Comparison of ENCODE assay signal across 1 cellular context in the genomic region with DNA sequence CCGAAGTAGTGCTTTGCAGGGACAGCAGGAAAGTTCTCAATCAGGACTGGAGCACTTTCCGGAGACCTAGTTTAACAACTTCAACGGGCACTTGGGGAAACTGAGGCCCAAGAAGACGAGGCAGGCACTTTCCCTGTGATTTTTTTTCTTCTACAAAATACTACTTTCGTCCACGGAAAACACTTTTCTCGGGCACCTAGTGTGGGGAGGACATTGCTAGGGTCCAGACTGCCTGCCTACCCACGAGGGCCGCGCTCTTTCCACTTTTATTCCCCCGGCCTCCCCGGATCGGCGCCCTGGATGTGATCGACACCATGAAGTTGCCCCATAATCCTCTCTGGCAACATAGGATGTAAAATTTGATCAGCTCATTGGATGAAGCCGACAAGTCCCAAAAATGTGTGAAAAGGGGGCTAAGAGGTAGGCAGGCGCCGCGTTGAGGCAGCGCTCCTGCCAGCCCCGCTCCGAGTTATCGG.
TF ChIP-seq lines count a peak whose summit lies in the region.

No MANE protein-coding gene starts in this region.

TF ChIP-seq in H1, 55 proteins besides CTCF, POLR2A, EP300 and RAD21 (continued from another document):
- TF ChIP-seq, protein P1, sequence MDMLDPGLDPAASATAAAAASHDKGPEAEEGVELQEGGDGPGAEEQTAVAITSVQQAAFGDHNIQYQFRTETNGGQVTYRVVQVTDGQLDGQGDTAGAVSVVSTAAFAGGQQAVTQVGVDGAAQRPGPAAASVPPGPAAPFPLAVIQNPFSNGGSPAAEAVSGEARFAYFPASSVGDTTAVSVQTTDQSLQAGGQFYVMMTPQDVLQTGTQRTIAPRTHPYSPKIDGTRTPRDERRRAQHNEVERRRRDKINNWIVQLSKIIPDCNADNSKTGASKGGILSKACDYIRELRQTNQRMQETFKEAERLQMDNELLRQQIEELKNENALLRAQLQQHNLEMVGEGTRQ (IDR thresholded peaks at IDR 0.05; ENCODE audit: low read length) = no peak
- TF ChIP-seq JUN (IDR thresholded peaks at IDR 0.05; ENCODE audit: low read depth, low read length) = no peak
- TF ChIP-seq CEBPB (IDR thresholded peaks at IDR 0.05; ENCODE audit: low read depth, low read length) = no peak
- no peak for TF ChIP-seq NANOG (IDR thresholded peaks at IDR 0.05; ENCODE audit: insufficient read depth, low read depth, low read length, poor library complexity, severe bottlenecking)
- TF ChIP-seq RNF2 (IDR thresholded peaks at IDR 0.05; ENCODE audit: borderline replicate concordance, low read depth, low read length, missing control alignments, poor library complexity, severe bottlenecking) = no peak
- TF ChIP-seq SUZ12 (IDR thresholded peaks at IDR 0.05; ENCODE audit: low read length) = no peak
TF ChIP-seq in H1: peak in this region for 0.
